In the genomic region with DNA sequence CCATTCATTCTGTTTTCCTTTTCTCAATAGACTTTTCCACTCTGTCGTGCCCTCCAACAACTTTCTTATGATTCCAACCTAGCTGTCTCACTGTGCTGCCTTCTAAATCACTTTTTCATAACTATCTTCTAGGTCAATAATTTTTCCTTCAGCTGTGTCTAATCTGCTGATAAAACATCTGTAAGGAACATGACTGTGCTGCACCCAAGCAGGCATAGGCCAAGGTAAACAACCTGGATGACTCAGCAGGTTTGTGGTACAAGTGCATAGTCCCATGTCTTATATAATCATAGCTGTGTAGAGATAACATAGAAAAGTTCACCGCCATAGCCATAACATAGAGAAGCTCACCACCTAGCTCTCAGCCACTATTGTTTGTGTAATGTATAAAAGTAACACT, we compare ENCODE assay signal across 1 cellular context.
A peak's percentile ranks its signal among the peaks of the same experiment; 100 is the strongest.
TF ChIP-seq lines count a peak whose summit lies in the region.

No MANE protein-coding gene starts in this region.

TF ChIP-seq in HepG2, 621 proteins besides CTCF, POLR2A, EP300 and RAD21 (continued from another document and continues in another):
- TF ChIP-seq, protein P1, sequence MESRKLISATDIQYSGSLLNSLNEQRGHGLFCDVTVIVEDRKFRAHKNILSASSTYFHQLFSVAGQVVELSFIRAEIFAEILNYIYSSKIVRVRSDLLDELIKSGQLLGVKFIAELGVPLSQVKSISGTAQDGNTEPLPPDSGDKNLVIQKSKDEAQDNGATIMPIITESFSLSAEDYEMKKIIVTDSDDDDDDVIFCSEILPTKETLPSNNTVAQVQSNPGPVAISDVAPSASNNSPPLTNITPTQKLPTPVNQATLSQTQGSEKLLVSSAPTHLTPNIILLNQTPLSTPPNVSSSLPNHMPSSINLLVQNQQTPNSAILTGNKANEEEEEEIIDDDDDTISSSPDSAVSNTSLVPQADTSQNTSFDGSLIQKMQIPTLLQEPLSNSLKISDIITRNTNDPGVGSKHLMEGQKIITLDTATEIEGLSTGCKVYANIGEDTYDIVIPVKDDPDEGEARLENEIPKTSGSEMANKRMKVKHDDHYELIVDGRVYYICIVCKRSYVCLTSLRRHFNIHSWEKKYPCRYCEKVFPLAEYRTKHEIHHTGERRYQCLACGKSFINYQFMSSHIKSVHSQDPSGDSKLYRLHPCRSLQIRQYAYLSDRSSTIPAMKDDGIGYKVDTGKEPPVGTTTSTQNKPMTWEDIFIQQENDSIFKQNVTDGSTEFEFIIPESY (CRISPR knock-in tag; IDR thresholded peaks at IDR 0.05) = peak; percentile 61; the same call in 1 of the 2 replicates
- TF ChIP-seq SAP130 (CRISPR knock-in tag; IDR thresholded peaks at IDR 0.05; ENCODE audit: low read depth) = peak; percentile 51
- TF ChIP-seq, protein P2, sequence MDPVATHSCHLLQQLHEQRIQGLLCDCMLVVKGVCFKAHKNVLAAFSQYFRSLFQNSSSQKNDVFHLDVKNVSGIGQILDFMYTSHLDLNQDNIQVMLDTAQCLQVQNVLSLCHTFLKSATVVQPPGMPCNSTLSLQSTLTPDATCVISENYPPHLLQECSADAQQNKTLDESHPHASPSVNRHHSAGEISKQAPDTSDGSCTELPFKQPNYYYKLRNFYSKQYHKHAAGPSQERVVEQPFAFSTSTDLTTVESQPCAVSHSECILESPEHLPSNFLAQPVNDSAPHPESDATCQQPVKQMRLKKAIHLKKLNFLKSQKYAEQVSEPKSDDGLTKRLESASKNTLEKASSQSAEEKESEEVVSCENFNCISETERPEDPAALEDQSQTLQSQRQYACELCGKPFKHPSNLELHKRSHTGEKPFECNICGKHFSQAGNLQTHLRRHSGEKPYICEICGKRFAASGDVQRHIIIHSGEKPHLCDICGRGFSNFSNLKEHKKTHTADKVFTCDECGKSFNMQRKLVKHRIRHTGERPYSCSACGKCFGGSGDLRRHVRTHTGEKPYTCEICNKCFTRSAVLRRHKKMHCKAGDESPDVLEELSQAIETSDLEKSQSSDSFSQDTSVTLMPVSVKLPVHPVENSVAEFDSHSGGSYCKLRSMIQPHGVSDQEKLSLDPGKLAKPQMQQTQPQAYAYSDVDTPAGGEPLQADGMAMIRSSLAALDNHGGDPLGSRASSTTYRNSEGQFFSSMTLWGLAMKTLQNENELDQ (CRISPR knock-in tag; IDR thresholded peaks at IDR 0.05; ENCODE audit: borderline replicate concordance) = no peak
- TF ChIP-seq HOXA3 (CRISPR knock-in tag; IDR thresholded peaks at IDR 0.05) = no peak; the same call in 1 of the 2 replicates
- TF ChIP-seq NFE2 (CRISPR knock-in tag; IDR thresholded peaks at IDR 0.05) = peak; percentile 83
- TF ChIP-seq ZNF788 (CRISPR knock-in tag; IDR thresholded peaks at IDR 0.05; ENCODE audit: borderline replicate concordance) = no peak
- TF ChIP-seq ZNF598 (CRISPR knock-in tag; IDR thresholded peaks at IDR 0.05; ENCODE audit: borderline replicate concordance) = no peak
- peak; percentile 75 for TF ChIP-seq GATAD2A (CRISPR knock-in tag; IDR thresholded peaks at IDR 0.05)
- TF ChIP-seq ZNF20 (CRISPR knock-in tag; IDR thresholded peaks at IDR 0.05) = no peak
- TF ChIP-seq MED1 (CRISPR knock-in tag; IDR thresholded peaks at IDR 0.05) = peak; percentile 46; the same call in 1 of the 2 replicates
- TF ChIP-seq FOXO1 (CRISPR knock-in tag; IDR thresholded peaks at IDR 0.05) = peak; percentile 68; the same call in 1 of the 2 replicates
- no peak for TF ChIP-seq TBL1XR1 (IDR thresholded peaks at IDR 0.05; ENCODE audit: borderline replicate concordance, low read length, partially characterized antibody)
- TF ChIP-seq, protein P3, sequence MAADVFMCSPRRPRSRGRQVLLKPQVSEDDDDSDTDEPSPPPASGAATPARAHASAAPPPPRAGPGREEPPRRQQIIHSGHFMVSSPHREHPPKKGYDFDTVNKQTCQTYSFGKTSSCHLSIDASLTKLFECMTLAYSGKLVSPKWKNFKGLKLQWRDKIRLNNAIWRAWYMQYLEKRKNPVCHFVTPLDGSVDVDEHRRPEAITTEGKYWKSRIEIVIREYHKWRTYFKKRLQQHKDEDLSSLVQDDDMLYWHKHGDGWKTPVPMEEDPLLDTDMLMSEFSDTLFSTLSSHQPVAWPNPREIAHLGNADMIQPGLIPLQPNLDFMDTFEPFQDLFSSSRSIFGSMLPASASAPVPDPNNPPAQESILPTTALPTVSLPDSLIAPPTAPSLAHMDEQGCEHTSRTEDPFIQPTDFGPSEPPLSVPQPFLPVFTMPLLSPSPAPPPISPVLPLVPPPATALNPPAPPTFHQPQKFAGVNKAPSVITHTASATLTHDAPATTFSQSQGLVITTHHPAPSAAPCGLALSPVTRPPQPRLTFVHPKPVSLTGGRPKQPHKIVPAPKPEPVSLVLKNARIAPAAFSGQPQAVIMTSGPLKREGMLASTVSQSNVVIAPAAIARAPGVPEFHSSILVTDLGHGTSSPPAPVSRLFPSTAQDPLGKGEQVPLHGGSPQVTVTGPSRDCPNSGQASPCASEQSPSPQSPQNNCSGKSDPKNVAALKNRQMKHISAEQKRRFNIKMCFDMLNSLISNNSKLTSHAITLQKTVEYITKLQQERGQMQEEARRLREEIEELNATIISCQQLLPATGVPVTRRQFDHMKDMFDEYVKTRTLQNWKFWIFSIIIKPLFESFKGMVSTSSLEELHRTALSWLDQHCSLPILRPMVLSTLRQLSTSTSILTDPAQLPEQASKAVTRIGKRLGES (CRISPR knock-in tag; IDR thresholded peaks at IDR 0.05; ENCODE audit: borderline replicate concordance) = no peak
- no peak for TF ChIP-seq NFYB (CRISPR knock-in tag; IDR thresholded peaks at IDR 0.05)
- TF ChIP-seq NR2F1 (CRISPR knock-in tag; IDR thresholded peaks at IDR 0.05) = no peak
- no peak for TF ChIP-seq MLLT10 (CRISPR knock-in tag; IDR thresholded peaks at IDR 0.05)
- no peak for TF ChIP-seq FOXA1 (IDR thresholded peaks at IDR 0.05)
- TF ChIP-seq FOXA1 (CRISPR knock-in tag; IDR thresholded peaks at IDR 0.05) = peak; percentile 69
- TF ChIP-seq MEIS1 (CRISPR knock-in tag; IDR thresholded peaks at IDR 0.05; ENCODE audit: borderline replicate concordance) = no peak
- peak; percentile 20 for TF ChIP-seq SKI (IDR thresholded peaks at IDR 0.05; ENCODE audit: partially characterized antibody)
- no peak for TF ChIP-seq RFXAP (CRISPR knock-in tag; IDR thresholded peaks at IDR 0.05; ENCODE audit: borderline replicate concordance)
- no peak for TF ChIP-seq DR1 (CRISPR knock-in tag; IDR thresholded peaks at IDR 0.05)
- no peak for TF ChIP-seq SNRNP70 (IDR thresholded peaks at IDR 0.05; ENCODE audit: low read depth, low read length)
- peak; percentile 40; the same call in 1 of the 2 replicates for TF ChIP-seq ELF3 (CRISPR knock-in tag; IDR thresholded peaks at IDR 0.05)
- TF ChIP-seq SETDB1 (CRISPR knock-in tag; IDR thresholded peaks at IDR 0.05; ENCODE audit: borderline replicate concordance) = peak; percentile 82; the same call in 1 of the 2 replicates
- peak; percentile 93 for TF ChIP-seq POGZ (CRISPR knock-in tag; IDR thresholded peaks at IDR 0.05)
- TF ChIP-seq ZFX (CRISPR knock-in tag; IDR thresholded peaks at IDR 0.05; ENCODE audit: low read depth) = peak; percentile 63; the same call in 1 of the 2 replicates
- TF ChIP-seq, protein P4, sequence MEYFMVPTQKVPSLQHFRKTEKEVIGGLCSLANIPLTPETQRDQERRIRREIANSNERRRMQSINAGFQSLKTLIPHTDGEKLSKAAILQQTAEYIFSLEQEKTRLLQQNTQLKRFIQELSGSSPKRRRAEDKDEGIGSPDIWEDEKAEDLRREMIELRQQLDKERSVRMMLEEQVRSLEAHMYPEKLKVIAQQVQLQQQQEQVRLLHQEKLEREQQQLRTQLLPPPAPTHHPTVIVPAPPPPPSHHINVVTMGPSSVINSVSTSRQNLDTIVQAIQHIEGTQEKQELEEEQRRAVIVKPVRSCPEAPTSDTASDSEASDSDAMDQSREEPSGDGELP (IDR thresholded peaks at IDR 0.05; ENCODE audit: borderline replicate concordance, low read depth) = peak; percentile 74; the same call in 1 of the 2 replicates
- TF ChIP-seq HNF4G (IDR thresholded peaks at IDR 0.05; ENCODE audit: borderline replicate concordance, low read depth, low read length) = no peak
- peak; percentile 42; the same call in 1 of the 2 replicates for TF ChIP-seq HNF4G (CRISPR knock-in tag; IDR thresholded peaks at IDR 0.05; ENCODE audit: borderline replicate concordance, low read depth)
- TF ChIP-seq CBX5 (CRISPR knock-in tag; IDR thresholded peaks at IDR 0.05; ENCODE audit: borderline replicate concordance) = peak; percentile 72; the same call in 1 of the 2 replicates
- TF ChIP-seq MAFG (CRISPR knock-in tag; IDR thresholded peaks at IDR 0.05) = peak; percentile 89
- 0 out of 2 replicates have a peak, but pooled peaks have one; percentile 22 for TF ChIP-seq ZKSCAN8 (CRISPR knock-in tag; IDR thresholded peaks at IDR 0.05; ENCODE audit: borderline replicate concordance)
- TF ChIP-seq SP140L (CRISPR knock-in tag; IDR thresholded peaks at IDR 0.05; ENCODE audit: borderline replicate concordance) = no peak
- no peak for TF ChIP-seq SOX13 (IDR thresholded peaks at IDR 0.05)
- TF ChIP-seq SOX13 (CRISPR knock-in tag; conservative IDR thresholded peaks at IDR 0.05 in 1 of 2, IDR thresholded peaks at IDR 0.05 in 1 of 2) = peak in 1 of 2 experiments; percentile 36; a peak in 1 of 4 replicates
- TF ChIP-seq ZFY (CRISPR knock-in tag; IDR thresholded peaks at IDR 0.05) = peak; percentile 60
- peak; percentile 22; the same call in 1 of the 2 replicates for TF ChIP-seq ZNF614 (CRISPR knock-in tag; IDR thresholded peaks at IDR 0.05; ENCODE audit: borderline replicate concordance)
- TF ChIP-seq FOXP4 (CRISPR knock-in tag; IDR thresholded peaks at IDR 0.05) = 0 out of 2 replicates have a peak, but pooled peaks have one; percentile 15
- no peak for TF ChIP-seq ZNF724P (CRISPR knock-in tag; IDR thresholded peaks at IDR 0.05; ENCODE audit: borderline replicate concordance)
- no peak for TF ChIP-seq NFAT5 (CRISPR knock-in tag; IDR thresholded peaks at IDR 0.05)
- no peak for TF ChIP-seq KAT8 (CRISPR knock-in tag; IDR thresholded peaks at IDR 0.05)
- peak; percentile 63 for TF ChIP-seq SOX5 (CRISPR knock-in tag; IDR thresholded peaks at IDR 0.05; ENCODE audit: borderline replicate concordance)
- TF ChIP-seq RCOR2 (CRISPR knock-in tag; IDR thresholded peaks at IDR 0.05) = peak; percentile 58; the same call in 1 of the 2 replicates
- 0 out of 2 replicates have a peak, but pooled peaks have one; percentile 33 for TF ChIP-seq ZNF24 (IDR thresholded peaks at IDR 0.05)
- no peak for TF ChIP-seq SYNCRIP (IDR thresholded peaks at IDR 0.05; ENCODE audit: insufficient read depth, low read depth, low read length)
- peak; percentile 97; the same call in 1 of the 2 replicates for TF ChIP-seq HOMEZ (CRISPR knock-in tag; IDR thresholded peaks at IDR 0.05; ENCODE audit: low read depth)
- 0 out of 2 replicates have a peak, but pooled peaks have one; percentile 41 for TF ChIP-seq ZFP1 (CRISPR knock-in tag; IDR thresholded peaks at IDR 0.05)
- TF ChIP-seq ZFP82 (CRISPR knock-in tag; IDR thresholded peaks at IDR 0.05; ENCODE audit: borderline replicate concordance) = peak; percentile 100
